In the genomic region with DNA sequence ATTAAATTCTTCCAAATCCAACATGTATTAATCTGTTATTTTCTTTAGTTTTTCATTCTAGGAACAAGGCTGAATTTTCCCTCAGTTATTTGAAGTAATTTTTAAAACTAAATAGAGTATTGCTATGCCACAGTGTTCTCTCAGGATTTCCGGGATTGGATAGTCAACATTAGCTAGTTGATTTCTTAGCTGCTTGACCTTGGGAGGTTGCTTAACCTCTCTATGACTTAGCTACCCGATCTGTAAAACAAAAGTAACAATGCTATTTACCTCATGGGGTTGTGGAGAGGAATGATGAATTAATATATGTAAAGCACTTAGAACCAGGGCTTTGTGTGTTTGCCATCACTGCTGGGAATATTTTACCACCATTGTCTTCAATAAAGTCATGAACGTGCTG, we compare ENCODE assay signal across 23 cellular contexts. TPM values are rescaled to one million over a fixed set of nuclear protein-coding genes. Genes with fewer than 3 reads are reported as not detected.
DNase-seq lines count a peak whose midpoint lies in the region; ATAC-seq, FAIRE-seq and TF ChIP-seq lines count a peak whose summit lies in the region.
"Had no signal": no experiment of that assay in that cellular context is flagged by ENCODE, and none has a peak within 500 bp of the region (broad histone marks: within the 10 kb centered on the region; RNA-seq: fewer than 3 reads in every experiment).

No MANE protein-coding gene starts in this region.

- H3K36me3 ChIP-seq in HepG2 (replicated peaks in 1 of 2; ENCODE audit: control insufficient read depth in 1 of 2, insufficient read depth in 2 of 2, low read length in 2 of 2) = peaks cover 38 to 86% of the 10 kb centered on the region in 2 experiments
- H3K36me3 ChIP-seq: ovary had no signal

- POLR2A ChIA-PET in activated CD4-positive, alpha-beta memory T cell treated with anti-CD3 and anti-CD28 coated beads, Interleukin-2, amount 10 ng/mL, durations not matched to agents 7 days and 5 days (lab: Charles Lee) = interaction anchor here (1.5 kb wide), 1 partner anchor 46 kb away, joined by 4 read pairs; no protein-coding TSS in a partner anchor
- POLR2A ChIA-PET in activated CD4-positive, alpha-beta memory T cell treated with anti-CD3 and anti-CD28 coated beads for 36 hours (lab: Charles Lee) = interaction anchor here (1.4 kb wide), 1 partner anchor 57 kb away, joined by 4 read pairs; the partner anchor contains the start of gene SNRK
- POLR2A ChIA-PET in HepG2 (lab: Yijun Ruan, JAX) = no interaction called here

- H3K27ac Mint-ChIP-seq in activated CD4-positive, alpha-beta memory T cell treated with anti-CD3 and anti-CD28 coated beads, Interleukin-2, amount 10 ng/mL, durations not matched to agents 7 days and 5 days = peak overlapping the region; percentile 3
- H3K27ac Mint-ChIP-seq in activated CD4-positive, alpha-beta memory T cell treated with anti-CD3 and anti-CD28 coated beads for 36 hours = no peak overlapping the region
- peak overlapping the region; percentile 5 for H3K27ac Mint-ChIP-seq in activated T-helper 1 cell treated with anti-CD3 and anti-CD28 coated beads, Interleukin-12 subunit alpha, Interleukin-12 subunit beta, Interleukin-2, Interleukin-4 antibody, amounts not matched to agents 30 ng/mL and 10 ng/mL and 1 ng/mL, durations not matched to agents 14 hours and 24 hours and 36 hours
- H3K27ac Mint-ChIP-seq in endothelial cell (ENCODE audit: unreplicated experiment) = no peak overlapping the region
- peak overlapping the region; percentile 29 for H3K27ac Mint-ChIP-seq in stimulated activated effector memory CD8-positive, alpha-beta T cell treated with anti-CD3 and anti-CD28 coated beads, Interleukin-12 subunit alpha, Interleukin-12 subunit beta, amount 100 ng/mL, for 72 hours
- H3K27ac Mint-ChIP-seq: B cell, memory B cell had no signal

- no peak overlapping the region for H3K9ac ChIP-seq in HepG2 (ENCODE audit: insufficient read depth, low read depth, low read length)

- no peak overlapping the region for H3K4me3 Mint-ChIP-seq in activated CD4-positive, alpha-beta memory T cell treated with anti-CD3 and anti-CD28 coated beads, Interleukin-2, amount 10 ng/mL, durations not matched to agents 7 days and 5 days
- H3K4me3 Mint-ChIP-seq in activated CD4-positive, alpha-beta memory T cell treated with anti-CD3 and anti-CD28 coated beads for 36 hours = no peak overlapping the region
- H3K4me3 Mint-ChIP-seq in activated T-helper 1 cell treated with anti-CD3 and anti-CD28 coated beads, Interleukin-12 subunit alpha, Interleukin-12 subunit beta, Interleukin-2, Interleukin-4 antibody, amounts not matched to agents 30 ng/mL and 10 ng/mL and 1 ng/mL, durations not matched to agents 14 hours and 24 hours and 36 hours = peak overlapping the region; percentile 19
- H3K4me3 Mint-ChIP-seq in endothelial cell (ENCODE audit: unreplicated experiment) = peak overlapping the region; percentile 65
- no peak overlapping the region for H3K4me3 Mint-ChIP-seq in stimulated activated effector memory CD8-positive, alpha-beta T cell treated with anti-CD3 and anti-CD28 coated beads, Interleukin-12 subunit alpha, Interleukin-12 subunit beta, amount 100 ng/mL, for 72 hours
- H3K4me3 Mint-ChIP-seq: activated T-cell treated with anti-CD3 and anti-CD28 coated beads, Interleukin-2, amount 50 U/mL, for 72 hours; B cell; IgD-negative memory B cell; memory B cell had no signal

- peaks cover 95% of the 10 kb centered on the region for H3K36me3 Mint-ChIP-seq in activated CD4-positive, alpha-beta memory T cell treated with anti-CD3 and anti-CD28 coated beads, Interleukin-2, amount 10 ng/mL, durations not matched to agents 7 days and 5 days (ENCODE audit: low read depth)
- peaks cover 64% of the 10 kb centered on the region for H3K36me3 Mint-ChIP-seq in activated CD4-positive, alpha-beta memory T cell treated with anti-CD3 and anti-CD28 coated beads for 36 hours
- H3K36me3 Mint-ChIP-seq in activated T-helper 1 cell treated with anti-CD3 and anti-CD28 coated beads, Interleukin-12 subunit alpha, Interleukin-12 subunit beta, Interleukin-2, Interleukin-4 antibody, amounts not matched to agents 30 ng/mL and 10 ng/mL and 1 ng/mL, durations not matched to agents 14 hours and 24 hours and 36 hours (ENCODE audit: low read depth) = peaks cover 77% of the 10 kb centered on the region
- H3K36me3 Mint-ChIP-seq in endothelial cell (ENCODE audit: low read depth, unreplicated experiment) = peaks cover 69% of the 10 kb centered on the region
- H3K36me3 Mint-ChIP-seq in stimulated activated effector memory CD8-positive, alpha-beta T cell treated with anti-CD3 and anti-CD28 coated beads, Interleukin-12 subunit alpha, Interleukin-12 subunit beta, amount 100 ng/mL, for 72 hours = peaks cover 88% of the 10 kb centered on the region

- 91% methylated on average over 3 of the region's 3 CpGs for WGBS in HepG2 (ENCODE audit: low lambda C conversion rate)

- FAIRE-seq in HepG2 (lab: Jason Lieb, UNC) = no peak
- FAIRE-seq: A549 had no signal

- H3K4me3 ChIP-seq in HepG2 (replicated peaks in 1 of 3; ENCODE audit: insufficient read depth in 1 of 3, low read depth in 2 of 3, low read length in 3 of 3) = no peak overlapping the region
- H3K4me3 ChIP-seq: A549, colonic mucosa, ovary, Peyer's patch had no signal

- peaks cover 67% of the 10 kb centered on the region for H3K4me1 Mint-ChIP-seq in activated CD4-positive, alpha-beta memory T cell treated with anti-CD3 and anti-CD28 coated beads, Interleukin-2, amount 10 ng/mL, durations not matched to agents 7 days and 5 days
- peaks cover 58% of the 10 kb centered on the region for H3K4me1 Mint-ChIP-seq in activated CD4-positive, alpha-beta memory T cell treated with anti-CD3 and anti-CD28 coated beads for 36 hours (ENCODE audit: low read depth)
- peaks cover 77% of the 10 kb centered on the region for H3K4me1 Mint-ChIP-seq in activated T-helper 1 cell treated with anti-CD3 and anti-CD28 coated beads, Interleukin-12 subunit alpha, Interleukin-12 subunit beta, Interleukin-2, Interleukin-4 antibody, amounts not matched to agents 30 ng/mL and 10 ng/mL and 1 ng/mL, durations not matched to agents 14 hours and 24 hours and 36 hours (ENCODE audit: low read depth)
- H3K4me1 Mint-ChIP-seq in endothelial cell (ENCODE audit: unreplicated experiment) = peaks cover 18% of the 10 kb centered on the region
- H3K4me1 Mint-ChIP-seq in stimulated activated effector memory CD8-positive, alpha-beta T cell treated with anti-CD3 and anti-CD28 coated beads, Interleukin-12 subunit alpha, Interleukin-12 subunit beta, amount 100 ng/mL, for 72 hours = peaks cover 63% of the 10 kb centered on the region
- H3K4me1 Mint-ChIP-seq: B cell, memory B cell had no signal

- H2AFZ ChIP-seq in HepG2 (ENCODE audit: low read length) = no peak overlapping the region

- no peaks in the 10 kb centered on the region for H3K9me3 ChIP-seq in HepG2 (ENCODE audit: low read length)
- H3K9me3 ChIP-seq: colonic mucosa, ovary had no signal

- no peaks in the 10 kb centered on the region for H4K20me1 ChIP-seq in HepG2 (ENCODE audit: insufficient read depth, low read length)

- TF ChIP-seq CTCF in endothelial cell (IDR thresholded peaks at IDR 0.05; ENCODE audit: unreplicated experiment) (no peak), HepG2 (CRISPR knock-in tag; IDR thresholded peaks at IDR 0.05) (no peak)

- DNase-seq in activated CD4-positive, alpha-beta memory T cell treated with anti-CD3 and anti-CD28 coated beads, Interleukin-2, amount 10 ng/mL, durations not matched to agents 7 days and 5 days = no peak
- DNase-seq in activated CD4-positive, alpha-beta memory T cell treated with anti-CD3 and anti-CD28 coated beads for 36 hours = no peak
- DNase-seq in activated T-helper 1 cell treated with anti-CD3 and anti-CD28 coated beads, Interleukin-12 subunit alpha, Interleukin-12 subunit beta, Interleukin-2, Interleukin-4 antibody, amounts not matched to agents 30 ng/mL and 10 ng/mL and 1 ng/mL, durations not matched to agents 14 hours and 24 hours and 36 hours (ENCODE audit: low spot score) = no peak
- DNase-seq in endothelial cell (ENCODE audit: low spot score) (no peak), NCI-H1105 (lab: John Stamatoyannopoulos, UW) (no peak), HepG2 (ENCODE audit: low spot score) (no peak), amygdala (lab: John Stamatoyannopoulos, UW) (no peak)
- DNase-seq in stimulated activated effector memory CD8-positive, alpha-beta T cell treated with anti-CD3 and anti-CD28 coated beads, Interleukin-12 subunit alpha, Interleukin-12 subunit beta, amount 100 ng/mL, for 72 hours (ENCODE audit: low spot score in 2 of 2) = no peak
- DNase-seq: activated T-cell treated with anti-CD3 and anti-CD28 coated beads, Interleukin-2, amount 50 U/mL, for 72 hours; colonic mucosa; H7; NCI-H1417; NCI-H510A treated with DMSO at 0.1 percent for 48 hours; ovary; Peyer's patch; right cardiac atrium; T-helper 9 cell had no signal

- no peak for ATAC-seq in stimulated activated effector memory CD8-positive, alpha-beta T cell treated with anti-CD3 and anti-CD28 coated beads, Interleukin-12 subunit alpha, Interleukin-12 subunit beta, amount 100 ng/mL, for 72 hours
- no peak for ATAC-seq in HepG2
- ATAC-seq: A549; activated naive CD4-positive, alpha-beta T cell treated with anti-CD3 and anti-CD28 coated beads, Interleukin-2, amount 50 U/mL, for 72 hours; activated T-cell treated with anti-CD3 and anti-CD28 coated beads, Interleukin-2, amount 50 U/mL, for 72 hours; right cardiac atrium had no signal

- no peak overlapping the region for H3K4me2 ChIP-seq in HepG2 (ENCODE audit: low read depth, low read length)
- H3K4me2 ChIP-seq: A549 had no signal

- CTCF ChIA-PET in activated CD4-positive, alpha-beta memory T cell treated with anti-CD3 and anti-CD28 coated beads, Interleukin-2, amount 10 ng/mL, durations not matched to agents 7 days and 5 days (lab: Charles Lee) = no interaction called here
- CTCF ChIA-PET in activated CD4-positive, alpha-beta memory T cell treated with anti-CD3 and anti-CD28 coated beads for 36 hours (lab: Charles Lee) = interaction anchor here (1.1 kb wide), 1 partner anchor 181 kb away, joined by 4 read pairs; no protein-coding TSS in a partner anchor
- CTCF ChIA-PET in HepG2 (lab: Yijun Ruan, JAX; ENCODE audit: low intra/inter-chr PET ratio, low total read pairs) = no interaction called here

- TF ChIP-seq EP300 in HepG2 (IDR thresholded peaks at IDR 0.05; ENCODE audit: low read depth in 2 of 2, low read length in 2 of 2) (no peak), HepG2 (CRISPR knock-in tag; IDR thresholded peaks at IDR 0.05; ENCODE audit: borderline replicate concordance) (no peak)

- H3K4me1 ChIP-seq in HepG2 (ENCODE audit: insufficient read depth, low read length) = no peaks in the 10 kb centered on the region
- H3K4me1 ChIP-seq: A549, colonic mucosa, Peyer's patch had no signal

- H3K27ac ChIP-seq in HepG2 (ENCODE audit: extremely low read length, insufficient read depth, low read length) = no peak overlapping the region
- H3K27ac ChIP-seq: A549, colonic mucosa, HL-60 had no signal

- BruUV-seq in HepG2 (replicated peaks; lab: Mats Ljungman, UMichigan) = no TSS peak

- H3K27me3 ChIP-seq in HepG2 (ENCODE audit: control insufficient read depth in 1 of 2, insufficient read depth in 2 of 2, low read length in 2 of 2) = no peaks in the 10 kb centered on the region
- H3K27me3 ChIP-seq: colonic mucosa, ovary, Peyer's patch had no signal

- H3K79me2 ChIP-seq in HepG2 (ENCODE audit: insufficient read depth, low read length) = no peaks in the 10 kb centered on the region

- intact Hi-C loops in activated CD4-positive, alpha-beta memory T cell treated with anti-CD3 and anti-CD28 coated beads for 36 hours (cut with micrococcal nuclease) = loop anchor here (2.0 kb wide), 1 partner anchor 55 kb away; no protein-coding TSS in a partner anchor
- intact Hi-C loops in activated T-helper 1 cell treated with anti-CD3 and anti-CD28 coated beads, Interleukin-12 subunit alpha, Interleukin-12 subunit beta, Interleukin-2, Interleukin-4 antibody, amounts not matched to agents 30 ng/mL and 10 ng/mL and 1 ng/mL, durations not matched to agents 14 hours and 24 hours and 36 hours (cut with micrococcal nuclease) = no loop called here
- intact Hi-C loops in HepG2 (cut with micrococcal nuclease; ENCODE audit: unreplicated experiment) = no loop called here

- in situ Hi-C loops in HepG2 (cut with HindIII; ENCODE audit: extremely low pct_ligation_motif_present, low pct_unique_long_range_greater_than_20kb) = no loop called here

- no peaks in the 10 kb centered on the region for H3K27me3 Mint-ChIP-seq in activated CD4-positive, alpha-beta memory T cell treated with anti-CD3 and anti-CD28 coated beads, Interleukin-2, amount 10 ng/mL, durations not matched to agents 7 days and 5 days
- no peaks in the 10 kb centered on the region for H3K27me3 Mint-ChIP-seq in activated CD4-positive, alpha-beta memory T cell treated with anti-CD3 and anti-CD28 coated beads for 36 hours
- no peaks in the 10 kb centered on the region for H3K27me3 Mint-ChIP-seq in activated T-helper 1 cell treated with anti-CD3 and anti-CD28 coated beads, Interleukin-12 subunit alpha, Interleukin-12 subunit beta, Interleukin-2, Interleukin-4 antibody, amounts not matched to agents 30 ng/mL and 10 ng/mL and 1 ng/mL, durations not matched to agents 14 hours and 24 hours and 36 hours (ENCODE audit: insufficient read depth)
- H3K27me3 Mint-ChIP-seq in endothelial cell (ENCODE audit: unreplicated experiment) = peaks cover 5% of the 10 kb centered on the region
- H3K27me3 Mint-ChIP-seq: B cell, IgD-negative memory B cell, memory B cell had no signal

- TF ChIP-seq POLR2A in HepG2 (IDR thresholded peaks at IDR 0.05; ENCODE audit: insufficient read depth in 1 of 2, low read depth in 2 of 2, low read length in 2 of 2) = no peak

- H3K9me3 Mint-ChIP-seq in activated CD4-positive, alpha-beta memory T cell treated with anti-CD3 and anti-CD28 coated beads, Interleukin-2, amount 10 ng/mL, durations not matched to agents 7 days and 5 days = peaks cover 7% of the 10 kb centered on the region
- peaks cover 6% of the 10 kb centered on the region for H3K9me3 Mint-ChIP-seq in activated CD4-positive, alpha-beta memory T cell treated with anti-CD3 and anti-CD28 coated beads for 36 hours
- peaks cover 2% of the 10 kb centered on the region for H3K9me3 Mint-ChIP-seq in activated T-helper 1 cell treated with anti-CD3 and anti-CD28 coated beads, Interleukin-12 subunit alpha, Interleukin-12 subunit beta, Interleukin-2, Interleukin-4 antibody, amounts not matched to agents 30 ng/mL and 10 ng/mL and 1 ng/mL, durations not matched to agents 14 hours and 24 hours and 36 hours
- H3K9me3 Mint-ChIP-seq in endothelial cell (ENCODE audit: unreplicated experiment) = no peaks in the 10 kb centered on the region
- H3K9me3 Mint-ChIP-seq in stimulated activated effector memory CD8-positive, alpha-beta T cell treated with anti-CD3 and anti-CD28 coated beads, Interleukin-12 subunit alpha, Interleukin-12 subunit beta, amount 100 ng/mL, for 72 hours = no peaks in the 10 kb centered on the region
- H3K9me3 Mint-ChIP-seq: activated naive CD4-positive, alpha-beta T cell treated with anti-CD3 and anti-CD28 coated beads, Interleukin-2, amount 50 U/mL, for 72 hours; memory B cell had no signal

- TF ChIP-seq RAD21 in HepG2 (CRISPR knock-in tag; IDR thresholded peaks at IDR 0.05) = no peak

RNA-seq across cellular contexts. Expression of gene SNRK, which starts 57.4 kb away (rescaled TPM):
- 10 to 100 TPM; 71.0 to 73.1 TPM for total RNA-seq in activated CD4-positive, alpha-beta memory T cell treated with anti-CD3 and anti-CD28 coated beads, Interleukin-2, amount 10 ng/mL, durations not matched to agents 7 days and 5 days
- 10 to 100 TPM; 23.9 to 24.4 TPM for total RNA-seq in activated CD4-positive, alpha-beta memory T cell treated with anti-CD3 and anti-CD28 coated beads for 36 hours
- total RNA-seq in activated T-helper 1 cell treated with anti-CD3 and anti-CD28 coated beads, Interleukin-12 subunit alpha, Interleukin-12 subunit beta, Interleukin-2, Interleukin-4 antibody, amounts not matched to agents 30 ng/mL and 10 ng/mL and 1 ng/mL, durations not matched to agents 14 hours and 24 hours and 36 hours = 37.7 and 38.1 TPM in 2 replicates
- total RNA-seq in endothelial cell (ENCODE audit: unreplicated experiment) = 139 TPM
- total RNA-seq in HepG2 (2016; rRNA removed; fragmentation: Illumina TruSeq; extraction: Trizol) = 11.4 and 14.2 TPM in 2 replicates
- 15.7 and 20.4 TPM in 2 replicates for total RNA-seq in HepG2 (2016; cell fraction: cytosol; rRNA removed; fragmentation: Illumina TruSeq; extraction: Trizol; ENCODE audit: low read depth)
- total RNA-seq in HepG2 (2016; cell fraction: insoluble cytoplasmic fraction; rRNA removed; fragmentation: Illumina TruSeq; extraction: Trizol) = 11.4 and 12.5 TPM in 2 replicates
- total RNA-seq in HepG2 (2016; cell fraction: membrane; rRNA removed; fragmentation: Illumina TruSeq; extraction: Trizol) = 7.8 and 8.4 TPM in 2 replicates
- 16.3 and 19.8 TPM in 2 replicates for total RNA-seq in HepG2 (2016; cell fraction: nucleus; rRNA removed; fragmentation: Illumina TruSeq; extraction: Trizol)
- 16.1 and 16.3 TPM in 2 replicates for polyA plus RNA-seq in HepG2 (2011; rRNA removed)
- polyA plus RNA-seq in HepG2 (2011; cell fraction: cytosol; rRNA removed) = 8.9 and 9.0 TPM in 2 replicates
- 22.4 and 28.9 TPM in 2 replicates for polyA plus RNA-seq in HepG2 (2011; cell fraction: nucleus; rRNA removed)
- 15.9 and 17.5 TPM in 2 replicates for polyA plus RNA-seq in HepG2 (2012)
- polyA plus RNA-seq in HepG2 (2016; cell fraction: cytosol; fragmentation: Illumina TruSeq; extraction: Trizol; ENCODE audit: low read depth) = 0.21 and 0.26 TPM in 2 replicates
- 7.4 and 8.1 TPM in 2 replicates for polyA plus RNA-seq in HepG2 (2016; cell fraction: insoluble cytoplasmic fraction; fragmentation: Illumina TruSeq; extraction: Trizol; ENCODE audit: low read depth)
- polyA plus RNA-seq in HepG2 (2016; cell fraction: membrane; fragmentation: Illumina TruSeq; extraction: Trizol; ENCODE audit: low read depth) = 1.5 TPM in 2 replicates
- polyA plus RNA-seq in HepG2 (2016; cell fraction: nucleus; fragmentation: Illumina TruSeq; extraction: Trizol; ENCODE audit: insufficient read depth, low read depth) = 15.7 and 17.5 TPM in 2 replicates
- polyA minus RNA-seq in HepG2 (2011; rRNA and poly(A)+ RNA removed; ENCODE audit: low replicate concordance) = 38.0 and 68.3 TPM in 2 replicates
- polyA minus RNA-seq in HepG2 (2011; cell fraction: cytosol; rRNA and poly(A)+ RNA removed) = 35.4 and 37.5 TPM in 2 replicates
- polyA minus RNA-seq in HepG2 (2011; cell fraction: nucleus; rRNA and poly(A)+ RNA removed) = 73.0 and 87.2 TPM in 2 replicates

Comparison
In these comparisons a context has a peak if more than half of its experiments do, and no peak if none do; other contexts are left out.
1. H3K27ac Mint-ChIP-seq: peak in activated CD4-positive, alpha-beta memory T cell treated with anti-CD3 and anti-CD28 coated beads, Interleukin-2, amount 10 ng/mL, durations not matched to agents 7 days and 5 days (single experiment), activated T-helper 1 cell treated with anti-CD3 and anti-CD28 coated beads, Interleukin-12 subunit alpha, Interleukin-12 subunit beta, Interleukin-2, Interleukin-4 antibody, amounts not matched to agents 30 ng/mL and 10 ng/mL and 1 ng/mL, durations not matched to agents 14 hours and 24 hours and 36 hours (single experiment) and stimulated activated effector memory CD8-positive, alpha-beta T cell treated with anti-CD3 and anti-CD28 coated beads, Interleukin-12 subunit alpha, Interleukin-12 subunit beta, amount 100 ng/mL, for 72 hours (single experiment); none in activated CD4-positive, alpha-beta memory T cell treated with anti-CD3 and anti-CD28 coated beads for 36 hours (single experiment) and endothelial cell (single experiment).
2. H3K4me3 Mint-ChIP-seq: peak in activated T-helper 1 cell treated with anti-CD3 and anti-CD28 coated beads, Interleukin-12 subunit alpha, Interleukin-12 subunit beta, Interleukin-2, Interleukin-4 antibody, amounts not matched to agents 30 ng/mL and 10 ng/mL and 1 ng/mL, durations not matched to agents 14 hours and 24 hours and 36 hours (single experiment) and endothelial cell (single experiment); none in activated CD4-positive, alpha-beta memory T cell treated with anti-CD3 and anti-CD28 coated beads, Interleukin-2, amount 10 ng/mL, durations not matched to agents 7 days and 5 days (single experiment), activated CD4-positive, alpha-beta memory T cell treated with anti-CD3 and anti-CD28 coated beads for 36 hours (single experiment) and stimulated activated effector memory CD8-positive, alpha-beta T cell treated with anti-CD3 and anti-CD28 coated beads, Interleukin-12 subunit alpha, Interleukin-12 subunit beta, amount 100 ng/mL, for 72 hours (single experiment).